8 cellular contexts compared by ENCODE assay signal in the genomic region with DNA sequence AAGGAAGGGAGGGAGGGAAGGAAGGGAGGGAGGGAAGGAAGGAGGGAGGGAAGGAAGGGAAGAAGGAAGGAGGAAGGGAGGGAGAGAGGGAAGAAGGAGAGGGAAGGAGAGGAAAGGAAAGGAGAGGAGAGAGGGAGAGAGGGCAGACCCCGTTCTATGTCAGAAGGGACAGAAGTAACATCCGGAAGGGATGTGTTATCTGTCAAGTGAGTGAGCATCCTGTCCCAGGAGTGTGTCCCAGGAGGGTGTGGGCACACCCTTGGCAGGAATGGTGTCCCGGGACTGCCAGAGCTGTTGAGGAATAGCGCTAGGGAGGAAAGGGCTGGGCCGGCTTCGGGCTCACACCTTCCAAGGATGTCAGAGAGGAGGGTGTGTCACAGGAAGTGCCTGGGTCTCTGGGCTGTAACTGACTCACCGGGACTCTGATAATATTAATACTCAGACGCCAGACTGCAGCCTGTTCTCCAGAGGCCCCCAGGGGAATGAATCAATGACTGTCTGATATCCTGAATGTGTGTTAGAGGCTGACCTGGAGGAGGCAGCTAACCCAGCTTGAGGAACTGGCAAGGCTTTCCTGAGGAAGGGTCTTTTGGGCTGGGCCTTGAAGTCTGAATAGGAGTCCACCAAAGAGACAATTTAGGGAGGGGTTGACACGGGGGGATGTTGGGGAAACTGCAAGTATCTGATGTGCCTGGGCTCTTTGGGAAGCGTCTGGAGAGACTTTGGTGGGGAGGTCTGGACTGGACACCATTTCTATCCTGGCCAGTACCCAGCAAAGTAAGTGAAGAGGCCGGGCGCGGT. TPM values are rescaled to one million over a fixed set of nuclear protein-coding genes. Genes with fewer than 3 reads are reported as not detected.
A peak's percentile ranks its signal among the peaks of the same experiment; 100 is the strongest.
DNase-seq lines count a peak whose midpoint lies in the region; ATAC-seq, FAIRE-seq and TF ChIP-seq lines count a peak whose summit lies in the region.

No MANE protein-coding gene starts in this region.

- no peak overlapping the region for H3K14ac ChIP-seq in H1 (ENCODE audit: insufficient read length)

- H3F3A ChIP-seq in PC-9 (ENCODE audit: insufficient read depth, low read depth) = peaks cover 49% of the 10 kb centered on the region

- H3K4me2 ChIP-seq in PC-9 = peak overlapping the region; percentile 69
- H3K4me2 ChIP-seq in H1 (ENCODE audit: insufficient read depth in 1 of 2, low read depth in 2 of 2, low read length in 2 of 2) = no peak overlapping the region

- H3K4me1 ChIP-seq in PC-9 (replicated peaks; ENCODE audit: insufficient read depth) = peaks cover 22% of the 10 kb centered on the region
- H3K4me1 ChIP-seq in H1 (replicated peaks in 1 of 4; ENCODE audit: control insufficient read depth in 3 of 4, insufficient read depth in 4 of 4, low read length in 3 of 4) = no peaks in the 10 kb centered on the region; a peak in 1 of 7 replicates

- H3K4me3 ChIP-seq in GM12875 (ENCODE audit: low read depth, low read length) (peak overlapping the region; percentile 16), PC-9 (no peak overlapping the region), H1 (ENCODE audit: extremely low read depth in 1 of 4, insufficient read depth in 2 of 4, low read depth in 3 of 4, low read length in 4 of 4) (no peak overlapping the region)

- H2BK15ac ChIP-seq in H1 (ENCODE audit: low read length) = peak overlapping the region; percentile 97; the same call in 1 of the 2 replicates

- H4K8ac ChIP-seq in H1 (ENCODE audit: extremely low read depth, insufficient read depth, low read length) = no peak overlapping the region

- no peaks in the 10 kb centered on the region for H3K9me3 ChIP-seq in PC-9 (ENCODE audit: insufficient read depth, low read depth)
- H3K9me3 ChIP-seq in H1 (ENCODE audit: insufficient read depth in 2 of 2, low read depth in 1 of 2, low read length in 1 of 2) = no peaks in the 10 kb centered on the region

- H3K27me3 ChIP-seq in PC-9 (ENCODE audit: insufficient read depth, low read depth) (no peaks in the 10 kb centered on the region), H1 (replicated peaks in 1 of 4; ENCODE audit: control insufficient read depth in 3 of 4, extremely low read depth in 1 of 4, insufficient read depth in 3 of 4, low read length in 3 of 4) (no peaks in the 10 kb centered on the region)

- no peak overlapping the region; the same call in 1 of the 2 replicates for H2AFZ ChIP-seq in PC-9
- H2AFZ ChIP-seq in H1 (ENCODE audit: low read length) = no peak overlapping the region

- no peak for ATAC-seq in HG03457 (IDR thresholded peaks at IDR 0.05; ENCODE audit: unreplicated experiment)

- no peak for TF ChIP-seq RAD21 in H1 (IDR thresholded peaks at IDR 0.05 in 1 of 2, conservative IDR thresholded peaks at IDR 0.05 in 1 of 2; ENCODE audit: low read depth in 2 of 2, low read length in 2 of 2)

- CTCF ChIA-PET in PC-9 (lab: Charles Lee) = interaction anchor here (0.7 to 1.0 kb wide), 3 partner anchors 9 to 70 kb away, joined by 6 to 7 read pairs (median 6); no protein-coding TSS in a partner anchor
- CTCF ChIA-PET in H1 (lab: Charles Lee; ENCODE audit: partially characterized antibody) = interaction anchor here (0.7 to 1.9 kb wide), 6 partner anchors 10 to 62 kb away, joined by 3 to 7 read pairs (median 5); no protein-coding TSS in a partner anchor

- H4K20me1 ChIP-seq in PC-9 (ENCODE audit: insufficient read depth) (no peaks in the 10 kb centered on the region), H1 (replicated peaks in 1 of 2; ENCODE audit: control insufficient read depth in 1 of 2, insufficient read depth in 2 of 2, low read length in 2 of 2) (peaks cover 0 to 3% of the 10 kb centered on the region in 2 experiments)

- H3K4ac ChIP-seq in H1 (replicated peaks; ENCODE audit: insufficient read length, low read depth, low read length) = no peak overlapping the region

- BruUV-seq in PC-9 (replicated peaks; lab: Mats Ljungman, UMichigan) = no TSS peak

- FAIRE-seq in H1 (lab: Jason Lieb, UNC) = no peak

- no peak overlapping the region; a peak in 1 of 7 replicates for H3K9ac ChIP-seq in H1 (replicated peaks in 1 of 4; ENCODE audit: extremely low read depth in 1 of 4, low read depth in 3 of 4, low read length in 3 of 4)

- H3K4me1 Mint-ChIP-seq in osteocyte (ENCODE audit: unreplicated experiment) = peaks cover 7% of the 10 kb centered on the region

- H3K18ac ChIP-seq in H1 (ENCODE audit: extremely low read depth, low read length) = no peak overlapping the region

- intact Hi-C loops in PC-9 (cut with micrococcal nuclease; ENCODE audit: unreplicated experiment) = no loop called here

- H3K27me3 Mint-ChIP-seq in osteocyte (ENCODE audit: unreplicated experiment) = no peaks in the 10 kb centered on the region

- H2AK5ac ChIP-seq in H1 (ENCODE audit: low read depth, low read length) = peak overlapping the region; percentile 40; the same call in 1 of the 2 replicates

- no peak overlapping the region for H3K23ac ChIP-seq in H1 (ENCODE audit: insufficient read length)

- H4K5ac ChIP-seq in H1 (ENCODE audit: insufficient read length, low read depth, low read length) = no peak overlapping the region

- H3K56ac ChIP-seq in H1 (replicated peaks; ENCODE audit: insufficient read length, low read depth, low read length) = no peak overlapping the region

- 0 out of 2 replicates have a peak overlapping the region, but pooled peaks have one; percentile 27 for H2BK12ac ChIP-seq in H1 (ENCODE audit: low read depth, low read length)

- DNase-seq in PC-9 (peak; percentile 90 to 98), H1 (ENCODE audit: low read depth in 1 of 2, low spot score in 2 of 2) (no peak), osteocyte (ENCODE audit: extremely low spot score, unreplicated experiment) (no peak), NCI-H1092 treated with DMSO at 0.1 percent for 48 hours (lab: John Stamatoyannopoulos, UW) (no peak), NCI-H2196 treated with DMSO at 0.1 percent for 48 hours (lab: John Stamatoyannopoulos, UW; ENCODE audit: unreplicated experiment) (no peak), NCI-H524 treated with DMSO at 0.1 percent for 48 hours (lab: John Stamatoyannopoulos, UW) (no peak)

- no peaks in the 10 kb centered on the region for H3K9me2 ChIP-seq in PC-9 (ENCODE audit: insufficient read depth)

- no peaks in the 10 kb centered on the region; the same call in 1 of the 2 replicates for H3K23me2 ChIP-seq in H1 (ENCODE audit: low read depth, low read length)

- no peak for TF ChIP-seq EP300 in H1 (IDR thresholded peaks at IDR 0.05; ENCODE audit: borderline replicate concordance in 1 of 2, low read depth in 2 of 2, low read length in 2 of 2)

- H3K79me2 ChIP-seq in PC-9 (ENCODE audit: low read depth) (no peaks in the 10 kb centered on the region), H1 (ENCODE audit: control insufficient read depth in 1 of 2, insufficient read depth in 2 of 2, low read length in 2 of 2) (no peaks in the 10 kb centered on the region)

- H4K91ac ChIP-seq in H1 (replicated peaks; ENCODE audit: insufficient read length, low read length) = no peak overlapping the region

- 90% methylated on average over 11 of the region's 13 CpGs; no CpG with 5 or more reads in 1 of the 2 experiments for WGBS in H1 (ENCODE audit: extremely low coverage in 1 of 2, insufficient coverage in 1 of 2, insufficient read length in 1 of 2, insufficient replicate concordance in 2 of 2, low coverage in 1 of 2, low lambda C conversion rate in 2 of 2, missing lambda C conversion rate in 1 of 2), 2 experiments

- H3K36me3 Mint-ChIP-seq in osteocyte (ENCODE audit: unreplicated experiment) = no peaks in the 10 kb centered on the region

- no peak overlapping the region for H2BK20ac ChIP-seq in H1 (ENCODE audit: low read length)

- H2BK120ac ChIP-seq in H1 (replicated peaks; ENCODE audit: low read depth, low read length) = no peak overlapping the region

- H3K36me3 ChIP-seq in PC-9 (ENCODE audit: low read depth) (no peaks in the 10 kb centered on the region), H1 (ENCODE audit: control insufficient read depth in 2 of 4, insufficient read depth in 4 of 4, low read length in 3 of 4) (no peaks in the 10 kb centered on the region)

- peak overlapping the region; percentile 27 for H3K27ac Mint-ChIP-seq in osteocyte (ENCODE audit: unreplicated experiment)

- TF ChIP-seq POLR2A in H1 (IDR thresholded peaks at IDR 0.05; ENCODE audit: control extremely low read depth in 1 of 2, low read depth in 2 of 2, low read length in 2 of 2) = no peak

- POLR2A ChIA-PET in PC-9 (lab: Charles Lee; ENCODE audit: unreplicated experiment) = interaction anchor here (0.5 to 0.6 kb wide), 3 partner anchors 16 to 804 kb away, joined by 3 to 4 read pairs (median 3); no protein-coding TSS in a partner anchor
- POLR2A ChIA-PET in H1 (lab: Charles Lee; ENCODE audit: partially characterized antibody) = no interaction called here

- TF ChIP-seq CTCF in GM12875 (IDR thresholded peaks at IDR 0.05; ENCODE audit: borderline replicate concordance, insufficient read depth, low read depth, low read length) (no peak), PC-9 (conservative IDR thresholded peaks at IDR 0.05) (no peak; the same call in 1 of the 2 replicates), H1 (IDR thresholded peaks at IDR 0.05; ENCODE audit: control extremely low read depth in 1 of 3, insufficient read depth in 1 of 3, low read depth in 1 of 3, low read length in 3 of 3) (no peak), osteocyte (IDR thresholded peaks at IDR 0.05) (no peak)

- no peak overlapping the region for H2BK5ac ChIP-seq in H1 (ENCODE audit: low read depth, low read length)

- H3K9me3 Mint-ChIP-seq in osteocyte (ENCODE audit: unreplicated experiment) = no peaks in the 10 kb centered on the region

- H3K79me1 ChIP-seq in H1 (ENCODE audit: low read depth, low read length) = no peaks in the 10 kb centered on the region

- H3K27ac ChIP-seq in PC-9 = peak overlapping the region; percentile 73
- no peak overlapping the region for H3K27ac ChIP-seq in H1 (ENCODE audit: low read depth, low read length)

- no peak overlapping the region for H3K4me3 Mint-ChIP-seq in osteocyte (ENCODE audit: unreplicated experiment)

RNA-seq across cellular contexts. Expression of gene ACTB, which starts 18.9 kb away (rescaled TPM):
- 5,595 and 6,962 TPM in 2 replicates for total RNA-seq in PC-9 (2021)
- total RNA-seq in H1 (2021; fragmentation: NEBNext Ultra II Directional; extraction: Animal tissue kit (Norgen Biotek cat#: 25700)) = 5,193 and 5,434 TPM in 2 replicates
- 3,302 and 5,403 TPM in 2 replicates for polyA plus RNA-seq in H1 (2011; rRNA removed)
- 2,071 TPM for polyA plus RNA-seq in H1 (2011; cell fraction: cytosol; rRNA removed)
- polyA plus RNA-seq in H1 (2011; cell fraction: nucleus; rRNA removed) = 4,500 TPM
- polyA plus RNA-seq in H1 (2012, experiment 1 of 2) = 6,137 to 6,485 TPM (median 6,195 TPM) in 4 replicates
- polyA plus RNA-seq in H1 (2012, experiment 2 of 2) = 10,957 TPM
- polyA plus RNA-seq in H1 (2013, experiment 1 of 2) = 8,552 TPM
- 8,467 TPM for polyA plus RNA-seq in H1 (2013, experiment 2 of 2)
- polyA minus RNA-seq in H1 (2011; rRNA and poly(A)+ RNA removed) = 2,491 and 4,199 TPM in 2 replicates
- polyA minus RNA-seq in H1 (2011; cell fraction: cytosol; rRNA and poly(A)+ RNA removed) = 2,951 TPM
- polyA minus RNA-seq in H1 (2011; cell fraction: nucleus; rRNA and poly(A)+ RNA removed) = 2,361 TPM
- 3,263 and 3,275 TPM in 2 replicates for total RNA-seq in osteocyte

RNA-seq across cellular contexts. Expression of gene FBXL18, which starts 35.7 kb away (rescaled TPM):
- total RNA-seq in PC-9 (2021) = 29.1 and 39.0 TPM in 2 replicates
- total RNA-seq in H1 (2021; fragmentation: NEBNext Ultra II Directional; extraction: Animal tissue kit (Norgen Biotek cat#: 25700)) = 18.9 and 19.4 TPM in 2 replicates
- 12.9 and 21.8 TPM in 2 replicates for polyA plus RNA-seq in H1 (2011; rRNA removed)
- 7.4 TPM for polyA plus RNA-seq in H1 (2011; cell fraction: cytosol; rRNA removed)
- 15.0 TPM for polyA plus RNA-seq in H1 (2011; cell fraction: nucleus; rRNA removed)
- 6.5 to 10.6 TPM (median 8.4 TPM) in 4 replicates for polyA plus RNA-seq in H1 (2012, experiment 1 of 2)
- polyA plus RNA-seq in H1 (2012, experiment 2 of 2) = 7.4 TPM
- polyA plus RNA-seq in H1 (2013, experiment 1 of 2) = 10.7 TPM
- polyA plus RNA-seq in H1 (2013, experiment 2 of 2) = 10.9 TPM
- 11.1 and 12.9 TPM in 2 replicates for polyA minus RNA-seq in H1 (2011; rRNA and poly(A)+ RNA removed)
- polyA minus RNA-seq in H1 (2011; cell fraction: cytosol; rRNA and poly(A)+ RNA removed) = 13.1 TPM
- 18.4 TPM for polyA minus RNA-seq in H1 (2011; cell fraction: nucleus; rRNA and poly(A)+ RNA removed)
- total RNA-seq in osteocyte = 15.8 and 18.2 TPM in 2 replicates

RNA-seq across cellular contexts. Expression of gene FSCN1, which starts 43.3 kb away (rescaled TPM):
- total RNA-seq in PC-9 (2021) (379 and 381 TPM in 2 replicates), osteocyte (186 and 199 TPM in 2 replicates)
- total RNA-seq in H1 (2021; fragmentation: NEBNext Ultra II Directional; extraction: Animal tissue kit (Norgen Biotek cat#: 25700)) = 300 and 304 TPM in 2 replicates
- 220 and 354 TPM in 2 replicates for polyA plus RNA-seq in H1 (2011; rRNA removed)
- polyA plus RNA-seq in H1 (2011; cell fraction: cytosol; rRNA removed) = 162 TPM
- 211 TPM for polyA plus RNA-seq in H1 (2011; cell fraction: nucleus; rRNA removed)
- 134 to 263 TPM (median 248 TPM) in 4 replicates for polyA plus RNA-seq in H1 (2012, experiment 1 of 2)
- polyA plus RNA-seq in H1 (2012, experiment 2 of 2) = 286 TPM
- polyA plus RNA-seq in H1 (2013, experiment 1 of 2) = 278 TPM
- 278 TPM for polyA plus RNA-seq in H1 (2013, experiment 2 of 2)
- polyA minus RNA-seq in H1 (2011; rRNA and poly(A)+ RNA removed) = 63.6 and 68.5 TPM in 2 replicates
- polyA minus RNA-seq in H1 (2011; cell fraction: cytosol; rRNA and poly(A)+ RNA removed) = 239 TPM
- 150 TPM for polyA minus RNA-seq in H1 (2011; cell fraction: nucleus; rRNA and poly(A)+ RNA removed)

Comparison
In these comparisons a context has a peak if more than half of its experiments do, and no peak if none do; other contexts are left out.
1. DNase-seq: peak in PC-9 (2 of 2); none in H1 (0 of 2), osteocyte (single experiment), NCI-H1092 treated with DMSO at 0.1 percent for 48 hours (single experiment), NCI-H2196 treated with DMSO at 0.1 percent for 48 hours (single experiment) and NCI-H524 treated with DMSO at 0.1 percent for 48 hours (single experiment).